2 cellular contexts compared by ENCODE assay signal in the genomic region with DNA sequence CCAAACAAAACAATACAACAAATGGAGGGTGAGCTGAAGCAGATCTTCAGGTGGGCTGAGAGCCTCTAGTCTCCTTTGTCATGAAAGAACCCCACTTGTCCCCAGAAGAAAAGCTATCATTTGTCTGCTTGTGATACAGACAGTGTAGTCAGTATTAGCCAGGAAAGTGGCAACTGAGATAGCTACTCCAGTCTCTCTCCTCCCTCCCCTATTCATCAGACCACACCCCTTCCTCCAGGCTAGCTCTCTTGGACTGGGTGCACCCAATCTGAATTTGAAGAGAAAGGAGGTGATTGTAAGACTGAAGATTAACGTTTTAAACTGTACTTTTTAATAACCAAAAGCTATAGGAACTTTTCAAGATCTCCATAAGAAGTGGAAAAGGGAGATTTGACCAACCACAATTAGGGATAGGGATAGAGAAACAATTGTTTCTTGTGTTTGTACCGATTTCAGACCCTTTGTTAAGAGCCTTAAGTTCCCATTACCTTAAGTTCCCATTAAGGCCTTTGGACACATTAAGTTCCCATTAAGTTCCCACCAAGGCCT.
TF ChIP-seq lines count a peak whose summit lies in the region.

No MANE protein-coding gene starts in this region.

TF ChIP-seq in WTC11, 78 proteins besides CTCF, POLR2A, EP300 and RAD21 (continued from another document):
- TF ChIP-seq, protein P1, sequence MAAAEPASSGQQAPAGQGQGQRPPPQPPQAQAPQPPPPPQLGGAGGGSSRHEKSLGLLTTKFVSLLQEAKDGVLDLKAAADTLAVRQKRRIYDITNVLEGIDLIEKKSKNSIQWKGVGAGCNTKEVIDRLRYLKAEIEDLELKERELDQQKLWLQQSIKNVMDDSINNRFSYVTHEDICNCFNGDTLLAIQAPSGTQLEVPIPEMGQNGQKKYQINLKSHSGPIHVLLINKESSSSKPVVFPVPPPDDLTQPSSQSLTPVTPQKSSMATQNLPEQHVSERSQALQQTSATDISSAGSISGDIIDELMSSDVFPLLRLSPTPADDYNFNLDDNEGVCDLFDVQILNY (CRISPR knock-in tag; IDR thresholded peaks at IDR 0.05), result no peak
- TF ChIP-seq ESRRA (CRISPR knock-in tag; IDR thresholded peaks at IDR 0.05; ENCODE audit: borderline replicate concordance) (no peak), ZNF396 (CRISPR knock-in tag; IDR thresholded peaks at IDR 0.05; ENCODE audit: borderline replicate concordance) (no peak), ZNF416 (CRISPR knock-in tag; IDR thresholded peaks at IDR 0.05) (no peak), JAZF1 (CRISPR knock-in tag; IDR thresholded peaks at IDR 0.05) (no peak), FOXP1 (CRISPR knock-in tag; IDR thresholded peaks at IDR 0.05; ENCODE audit: borderline replicate concordance) (no peak), ZNF317 (CRISPR knock-in tag; IDR thresholded peaks at IDR 0.05; ENCODE audit: borderline replicate concordance, low read depth) (no peak), ZBTB43 (CRISPR knock-in tag; IDR thresholded peaks at IDR 0.05) (no peak), ZBTB21 (CRISPR knock-in tag; IDR thresholded peaks at IDR 0.05; ENCODE audit: borderline replicate concordance) (no peak), GTF2I (CRISPR knock-in tag; conservative IDR thresholded peaks at IDR 0.05) (no peak)
- TF ChIP-seq, protein P2, sequence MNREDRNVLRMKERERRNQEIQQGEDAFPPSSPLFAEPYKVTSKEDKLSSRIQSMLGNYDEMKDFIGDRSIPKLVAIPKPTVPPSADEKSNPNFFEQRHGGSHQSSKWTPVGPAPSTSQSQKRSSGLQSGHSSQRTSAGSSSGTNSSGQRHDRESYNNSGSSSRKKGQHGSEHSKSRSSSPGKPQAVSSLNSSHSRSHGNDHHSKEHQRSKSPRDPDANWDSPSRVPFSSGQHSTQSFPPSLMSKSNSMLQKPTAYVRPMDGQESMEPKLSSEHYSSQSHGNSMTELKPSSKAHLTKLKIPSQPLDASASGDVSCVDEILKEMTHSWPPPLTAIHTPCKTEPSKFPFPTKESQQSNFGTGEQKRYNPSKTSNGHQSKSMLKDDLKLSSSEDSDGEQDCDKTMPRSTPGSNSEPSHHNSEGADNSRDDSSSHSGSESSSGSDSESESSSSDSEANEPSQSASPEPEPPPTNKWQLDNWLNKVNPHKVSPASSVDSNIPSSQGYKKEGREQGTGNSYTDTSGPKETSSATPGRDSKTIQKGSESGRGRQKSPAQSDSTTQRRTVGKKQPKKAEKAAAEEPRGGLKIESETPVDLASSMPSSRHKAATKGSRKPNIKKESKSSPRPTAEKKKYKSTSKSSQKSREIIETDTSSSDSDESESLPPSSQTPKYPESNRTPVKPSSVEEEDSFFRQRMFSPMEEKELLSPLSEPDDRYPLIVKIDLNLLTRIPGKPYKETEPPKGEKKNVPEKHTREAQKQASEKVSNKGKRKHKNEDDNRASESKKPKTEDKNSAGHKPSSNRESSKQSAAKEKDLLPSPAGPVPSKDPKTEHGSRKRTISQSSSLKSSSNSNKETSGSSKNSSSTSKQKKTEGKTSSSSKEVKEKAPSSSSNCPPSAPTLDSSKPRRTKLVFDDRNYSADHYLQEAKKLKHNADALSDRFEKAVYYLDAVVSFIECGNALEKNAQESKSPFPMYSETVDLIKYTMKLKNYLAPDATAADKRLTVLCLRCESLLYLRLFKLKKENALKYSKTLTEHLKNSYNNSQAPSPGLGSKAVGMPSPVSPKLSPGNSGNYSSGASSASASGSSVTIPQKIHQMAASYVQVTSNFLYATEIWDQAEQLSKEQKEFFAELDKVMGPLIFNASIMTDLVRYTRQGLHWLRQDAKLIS (CRISPR knock-in tag; IDR thresholded peaks at IDR 0.05; ENCODE audit: borderline replicate concordance), result no peak
- TF ChIP-seq, protein P3, sequence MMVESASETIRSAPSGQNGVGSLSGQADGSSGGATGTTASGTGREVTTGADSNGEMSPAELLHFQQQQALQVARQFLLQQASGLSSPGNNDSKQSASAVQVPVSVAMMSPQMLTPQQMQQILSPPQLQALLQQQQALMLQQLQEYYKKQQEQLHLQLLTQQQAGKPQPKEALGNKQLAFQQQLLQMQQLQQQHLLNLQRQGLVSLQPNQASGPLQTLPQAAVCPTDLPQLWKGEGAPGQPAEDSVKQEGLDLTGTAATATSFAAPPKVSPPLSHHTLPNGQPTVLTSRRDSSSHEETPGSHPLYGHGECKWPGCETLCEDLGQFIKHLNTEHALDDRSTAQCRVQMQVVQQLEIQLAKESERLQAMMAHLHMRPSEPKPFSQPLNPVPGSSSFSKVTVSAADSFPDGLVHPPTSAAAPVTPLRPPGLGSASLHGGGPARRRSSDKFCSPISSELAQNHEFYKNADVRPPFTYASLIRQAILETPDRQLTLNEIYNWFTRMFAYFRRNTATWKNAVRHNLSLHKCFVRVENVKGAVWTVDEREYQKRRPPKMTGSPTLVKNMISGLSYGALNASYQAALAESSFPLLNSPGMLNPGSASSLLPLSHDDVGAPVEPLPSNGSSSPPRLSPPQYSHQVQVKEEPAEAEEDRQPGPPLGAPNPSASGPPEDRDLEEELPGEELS (CRISPR knock-in tag; IDR thresholded peaks at IDR 0.05), result no peak

TF ChIP-seq in SK-N-SH treated with all-trans-retinoic acid at 6 μM for 48 hours, 23 proteins besides CTCF, POLR2A, EP300 and RAD21 (continued from another document):
- TF ChIP-seq GLIS3 (CRISPR knock-in tag; IDR thresholded peaks at IDR 0.05), result no peak
- TF ChIP-seq CSDC2 (CRISPR knock-in tag; IDR thresholded peaks at IDR 0.05), result no peak
- no peak for TF ChIP-seq BACH2 (CRISPR knock-in tag; IDR thresholded peaks at IDR 0.05; ENCODE audit: borderline replicate concordance)
- no peak for TF ChIP-seq CSRNP3 (CRISPR knock-in tag; IDR thresholded peaks at IDR 0.05)
